In the genomic region with DNA sequence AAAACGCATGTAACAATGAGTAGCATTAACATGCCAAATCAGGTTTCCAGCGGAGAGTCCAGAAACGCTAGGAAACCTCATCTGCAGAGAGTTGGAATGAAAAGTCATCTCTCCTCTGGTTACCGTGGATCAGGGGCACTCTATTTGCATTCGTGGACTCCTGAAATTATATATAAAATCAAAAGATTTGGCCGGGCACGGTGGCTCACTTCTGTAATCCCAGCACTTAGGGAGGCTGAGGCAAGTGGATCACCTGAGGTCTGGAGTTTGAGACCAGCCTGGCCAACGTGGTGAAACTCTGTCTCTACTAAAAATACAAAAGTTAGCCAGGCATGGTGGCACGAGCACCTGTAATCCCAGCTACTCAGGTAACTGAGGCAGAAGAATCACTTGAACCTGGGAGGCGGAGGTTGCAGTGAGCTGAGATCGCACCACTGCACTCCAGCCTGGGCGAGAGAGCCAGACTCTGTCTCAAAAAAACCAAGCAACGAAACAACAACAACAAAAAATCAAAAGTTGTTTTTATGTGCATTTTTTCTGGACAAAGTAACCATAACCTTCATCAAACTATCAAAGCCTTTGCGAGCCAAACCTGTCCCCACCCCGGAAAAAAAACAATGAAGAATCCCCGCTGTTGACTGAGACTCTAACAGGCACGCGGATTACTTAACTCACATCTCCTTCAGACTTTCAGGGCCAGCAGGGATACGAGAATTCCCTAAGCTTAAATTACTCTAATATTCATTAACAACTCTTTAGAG, we compare ENCODE assay signal across 8 cellular contexts.
DNase-seq lines count a peak whose midpoint lies in the region; ATAC-seq and TF ChIP-seq lines count a peak whose summit lies in the region.

No MANE protein-coding gene starts in this region.

- peak overlapping the region; percentile 10 for H2AFZ ChIP-seq in ACC112 (ENCODE audit: low read length, unreplicated experiment)

- peaks cover 28% of the 10 kb centered on the region for H3K4me1 Mint-ChIP-seq in nephron progenitor cell

- H3K27ac Mint-ChIP-seq in nephron progenitor cell = no peak overlapping the region

- H3K27me3 Mint-ChIP-seq in nephron progenitor cell (ENCODE audit: low read depth, poor library complexity) = peaks cover 15% of the 10 kb centered on the region

- in situ Hi-C loops in brain microvascular endothelial cell (cut with HindIII; ENCODE audit: low pct_ligation_motif_present, low sequenced_read_pairs) = no loop called here

- no peaks in the 10 kb centered on the region for H3K9me3 ChIP-seq in muscle layer of colon (ENCODE audit: low read length)

- H3K79me2 ChIP-seq in ACC112 (ENCODE audit: control insufficient read depth, insufficient read depth, low read length, unreplicated experiment) = no peaks in the 10 kb centered on the region

- H3K9ac ChIP-seq in muscle layer of colon (ENCODE audit: low read length) = peak overlapping the region; percentile 58

- ATAC-seq in GM21515 (IDR thresholded peaks at IDR 0.05; ENCODE audit: unreplicated experiment) = no peak

- H3K27me3 ChIP-seq in ACC112 (ENCODE audit: insufficient read depth, low read length) = no peaks in the 10 kb centered on the region
- peaks cover 11% of the 10 kb centered on the region for H3K27me3 ChIP-seq in brain microvascular endothelial cell (replicated peaks)
- H3K27me3 ChIP-seq in muscle layer of colon (ENCODE audit: control insufficient read depth in 1 of 2, insufficient read depth in 2 of 2, low read length in 2 of 2) = no peaks in the 10 kb centered on the region

- H3K36me3 Mint-ChIP-seq in nephron progenitor cell (ENCODE audit: low read depth) = peaks cover 4% of the 10 kb centered on the region

- H3K27ac ChIP-seq in ACC112 (ENCODE audit: low read depth, low read length) (peak overlapping the region; percentile 84), brain microvascular endothelial cell (peak overlapping the region; percentile 62), muscle layer of colon (ENCODE audit: low read depth, low read length) (peak overlapping the region; percentile 61)

- peaks cover 6% of the 10 kb centered on the region for H3K4me1 ChIP-seq in ACC112 (ENCODE audit: control insufficient read depth, insufficient read depth, low read length, unreplicated experiment)
- H3K4me1 ChIP-seq in muscle layer of colon (ENCODE audit: insufficient read depth, low read length) = peaks cover 16% of the 10 kb centered on the region

- H3K4me3 ChIP-seq in ACC112 (ENCODE audit: low read depth, low read length) (peak overlapping the region; percentile 76), HFF-Myc (replicated peaks; ENCODE audit: low read depth, low read length) (peak overlapping the region; percentile 40), brain microvascular endothelial cell (ENCODE audit: low read depth, low read length) (peak overlapping the region; percentile 48), muscle layer of colon (ENCODE audit: low read depth in 1 of 2, low read length in 2 of 2) (peak overlapping the region; percentile 49 to 66)

- no peak for TF ChIP-seq CTCF in HFF-Myc (IDR thresholded peaks at IDR 0.05; ENCODE audit: low read depth, low read length, missing control alignments)
- TF ChIP-seq CTCF in brain microvascular endothelial cell (IDR thresholded peaks at IDR 0.05; ENCODE audit: low read depth, low read length, missing control alignments) = no peak
- TF ChIP-seq CTCF in nephron progenitor cell (IDR thresholded peaks at IDR 0.05) = no peak

- DNase-seq in HFF-Myc (ENCODE audit: extremely low read depth, low read depth) (no peak), brain microvascular endothelial cell (peak; percentile 31), globus pallidus (ENCODE audit: low spot score) (no peak), dermis blood vessel endothelial cell (no peak), nephron progenitor cell (no peak)

- no peaks in the 10 kb centered on the region for H3K36me3 ChIP-seq in ACC112 (ENCODE audit: insufficient read depth, low read length)
- H3K36me3 ChIP-seq in brain microvascular endothelial cell (replicated peaks) = no peaks in the 10 kb centered on the region
- no peaks in the 10 kb centered on the region for H3K36me3 ChIP-seq in muscle layer of colon (ENCODE audit: insufficient read depth, low read length)

- no peak overlapping the region for H3K4me3 Mint-ChIP-seq in nephron progenitor cell

- H3K9me3 Mint-ChIP-seq in nephron progenitor cell = peaks cover 2% of the 10 kb centered on the region
